In genomic region chr1:13605159-13605558, GRCh38 we compare ENCODE assay signal across 12 cellular contexts. TPM values are rescaled to one million over a fixed set of nuclear protein-coding genes. Genes with fewer than 3 reads are reported as not detected.
DNase-seq lines count a peak whose midpoint lies in the region; ATAC-seq and TF ChIP-seq lines count a peak whose summit lies in the region.
"Had no signal": no experiment of that assay in that cellular context is flagged by ENCODE, and none has a peak within 500 bp of the region (broad histone marks: within the 10 kb centered on the region; RNA-seq: fewer than 3 reads in every experiment).

No MANE protein-coding gene starts in this region.

- ATAC-seq in HG02981 (IDR thresholded peaks at IDR 0.05; ENCODE audit: unreplicated experiment), result no peak
- ATAC-seq: activated CD8-positive, alpha-beta T cell treated with anti-CD3 and anti-CD28 coated beads for 36 hours had no signal

- DNase-seq in LHCN-M2 (ENCODE audit: low read depth) (peak; percentile 15), choroid plexus epithelial cell (ENCODE audit: low read depth) (peak; percentile 58), kidney glomerular epithelial cell (lab: John Stamatoyannopoulos, UW) (peak; percentile 6), NCI-H69 (lab: John Stamatoyannopoulos, UW) (no peak)
- DNase-seq in activated naive CD4-positive, alpha-beta T cell treated with Interleukin-2 at 50 U/mL for 16 hours, result no peak
- DNase-seq in central memory CD4-positive, alpha-beta T cell, result no peak
- DNase-seq: activated CD8-positive, alpha-beta T cell treated with anti-CD3 and anti-CD28 coated beads for 36 hours; amygdala; CD4-positive, alpha-beta T cell; EL had no signal

- TF ChIP-seq CTCF in choroid plexus epithelial cell (conservative IDR thresholded peaks at IDR 0.05; ENCODE audit: low read depth, low read length), result no peak

- no peak overlapping the region for H3K4me3 ChIP-seq in choroid plexus epithelial cell (ENCODE audit: low read depth, low read length)
- H3K4me3 ChIP-seq: thoracic aorta had no signal

RNA-seq across cellular contexts. Expression of gene PDPN, which starts 21.5 kb away (rescaled TPM):
- 0.86 TPM in 1 of 2 replicates, not detected in the other for total RNA-seq in LHCN-M2 (2014; rRNA removed)
- polyA plus RNA-seq in LHCN-M2 (2012), result 2.0 TPM
- total RNA-seq: activated CD8-positive, alpha-beta T cell treated with anti-CD3 and anti-CD28 coated beads for 36 hours; CD4-positive, alpha-beta T cell had no signal

Comparison
In these comparisons a context has a peak if more than half of its experiments do, and no peak if none do; other contexts are left out.
1. DNase-seq: peak in LHCN-M2 (single experiment), choroid plexus epithelial cell (single experiment) and kidney glomerular epithelial cell (single experiment); none in NCI-H69 (single experiment), activated naive CD4-positive, alpha-beta T cell treated with Interleukin-2 at 50 U/mL for 16 hours (single experiment) and central memory CD4-positive, alpha-beta T cell (single experiment).